ENCODE assay signal across 1 cellular context in genomic region chr17:40295471-40296457, GRCh38.
TF ChIP-seq lines count a peak whose summit lies in the region.

No MANE protein-coding gene starts in this region.

TF ChIP-seq in HEK293, 187 proteins besides CTCF, POLR2A, EP300 and RAD21 (continued from another document):
- no peak for TF ChIP-seq ZBTB11 (tag by site-specific recombination; conservative IDR thresholded peaks at IDR 0.05; ENCODE audit: low read depth)
- TF ChIP-seq ZNF571 (tag by site-specific recombination; IDR thresholded peaks at IDR 0.05), result no peak
- TF ChIP-seq ZNF132 (tag by site-specific recombination; IDR thresholded peaks at IDR 0.05; ENCODE audit: borderline replicate concordance), result no peak
- no peak for TF ChIP-seq ZNF324 (tag by site-specific recombination; IDR thresholded peaks at IDR 0.05)
- TF ChIP-seq ZNF433 (tag by site-specific recombination; IDR thresholded peaks at IDR 0.05; ENCODE audit: low read depth), result no peak
- TF ChIP-seq ZNF777 (tag by site-specific recombination; IDR thresholded peaks at IDR 0.05; ENCODE audit: borderline replicate concordance), result no peak
- no peak for TF ChIP-seq ZBTB48 (tag by site-specific recombination; IDR thresholded peaks at IDR 0.05)
- peak; percentile 72; the same call in 1 of the 2 replicates for TF ChIP-seq ZNF423 (tag by site-specific recombination; IDR thresholded peaks at IDR 0.05)
- TF ChIP-seq HOXA7 (CRISPR knock-in tag; IDR thresholded peaks at IDR 0.05; ENCODE audit: borderline replicate concordance), result no peak
- TF ChIP-seq ZNF518A (tag by site-specific recombination; conservative IDR thresholded peaks at IDR 0.05; ENCODE audit: low read depth), result no peak
- 0 out of 2 replicates have a peak, but pooled peaks have one; percentile 11 for TF ChIP-seq ZNF600 (tag by site-specific recombination; IDR thresholded peaks at IDR 0.05)
- peak; percentile 25; the same call in 1 of the 2 replicates for TF ChIP-seq FEZF1 (tag by site-specific recombination; IDR thresholded peaks at IDR 0.05)
- TF ChIP-seq GFI1B (tag by site-specific recombination; IDR thresholded peaks at IDR 0.05), result no peak
- peak; percentile 71 for TF ChIP-seq WT1 (tag by site-specific recombination; IDR thresholded peaks at IDR 0.05)
- no peak for TF ChIP-seq ZBTB7A (tag by site-specific recombination; IDR thresholded peaks at IDR 0.05; ENCODE audit: low read depth)
- no peak for TF ChIP-seq GLI4 (tag by site-specific recombination; IDR thresholded peaks at IDR 0.05)
- no peak for TF ChIP-seq ZNF623 (tag by site-specific recombination; IDR thresholded peaks at IDR 0.05)
- no peak for TF ChIP-seq ZNF830 (tag by site-specific recombination; IDR thresholded peaks at IDR 0.05; ENCODE audit: low read depth)
- TF ChIP-seq ZNF416 (tag by site-specific recombination; IDR thresholded peaks at IDR 0.05), result no peak
- TF ChIP-seq ZNF548 (tag by site-specific recombination; IDR thresholded peaks at IDR 0.05), result no peak
- TF ChIP-seq SP7 (tag by site-specific recombination; IDR thresholded peaks at IDR 0.05), result 0 out of 2 replicates have a peak, but pooled peaks have one; percentile 25
- TF ChIP-seq ZNF335 (tag by site-specific recombination; conservative IDR thresholded peaks at IDR 0.05), result no peak
- peak; percentile 100 for TF ChIP-seq ZIC2 (tag by site-specific recombination; IDR thresholded peaks at IDR 0.05)
- TF ChIP-seq ZBTB49 (tag by site-specific recombination; IDR thresholded peaks at IDR 0.05; ENCODE audit: low read depth), result no peak
- no peak for TF ChIP-seq ZNF37A (tag by site-specific recombination; IDR thresholded peaks at IDR 0.05)
- no peak for TF ChIP-seq SP3 (tag by site-specific recombination; IDR thresholded peaks at IDR 0.05)
- no peak for TF ChIP-seq ZNF174 (tag by site-specific recombination; IDR thresholded peaks at IDR 0.05)
- no peak for TF ChIP-seq PATZ1 (tag by site-specific recombination; IDR thresholded peaks at IDR 0.05)
- no peak for TF ChIP-seq ZNF701 (tag by site-specific recombination; IDR thresholded peaks at IDR 0.05)
- TF ChIP-seq ZNF223 (tag by site-specific recombination; IDR thresholded peaks at IDR 0.05), result no peak
- TF ChIP-seq SALL2 (tag by site-specific recombination; IDR thresholded peaks at IDR 0.05; ENCODE audit: borderline replicate concordance), result no peak
- no peak for TF ChIP-seq ZNF488 (tag by site-specific recombination; IDR thresholded peaks at IDR 0.05)
- TF ChIP-seq AEBP2 (tag by site-specific recombination; IDR thresholded peaks at IDR 0.05; ENCODE audit: borderline replicate concordance), result no peak
- no peak for TF ChIP-seq ZNF776 (tag by site-specific recombination; IDR thresholded peaks at IDR 0.05; ENCODE audit: borderline replicate concordance)
- peak; percentile 57 for TF ChIP-seq PRDM6 (tag by site-specific recombination; IDR thresholded peaks at IDR 0.05)
